In the genomic region with DNA sequence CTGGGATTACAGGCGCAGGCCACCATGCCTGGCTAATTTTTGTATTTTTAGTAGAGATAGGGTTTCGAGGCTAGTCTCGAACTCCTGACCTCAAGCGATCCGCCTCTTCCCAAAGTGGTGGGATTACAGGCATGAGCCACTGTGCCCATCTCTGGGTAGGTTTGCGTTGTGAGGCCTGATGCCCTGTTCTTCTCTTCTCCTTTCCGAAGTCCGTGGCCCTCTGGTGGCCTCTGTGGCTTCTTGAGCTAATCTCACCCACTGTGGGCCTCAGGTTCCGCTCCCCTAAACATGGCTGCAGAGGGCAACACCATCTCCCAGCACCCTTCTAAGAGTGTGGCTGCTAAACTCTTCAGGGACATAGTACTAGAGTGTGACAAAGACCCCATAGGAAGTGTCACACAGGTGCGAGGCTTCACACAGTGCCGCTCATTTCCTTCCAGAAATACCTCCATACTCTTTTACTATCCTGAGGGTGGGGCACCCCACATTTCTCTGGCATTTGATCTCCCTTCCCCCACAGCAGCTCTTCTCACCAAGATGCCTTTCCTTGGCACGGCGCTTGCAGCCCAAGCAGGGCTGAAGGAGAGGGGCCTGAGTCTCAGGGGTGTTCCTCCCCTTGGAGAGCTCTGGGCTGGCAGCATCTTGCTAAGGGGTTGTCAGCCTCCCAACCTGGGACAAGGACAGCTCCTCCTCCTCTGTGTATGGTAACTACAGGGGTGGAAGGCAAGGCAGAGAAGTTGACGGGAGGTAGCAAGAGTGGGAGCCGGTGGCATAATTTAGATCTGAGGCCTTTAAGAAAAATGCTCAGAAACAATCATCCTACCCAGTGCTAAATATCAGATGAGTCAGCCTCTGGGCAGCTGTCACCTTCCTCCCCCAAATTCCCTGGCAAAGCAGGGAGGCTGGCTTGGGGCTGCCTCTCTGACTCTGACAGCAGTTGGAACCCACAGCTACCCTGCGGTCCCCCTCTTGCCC, we compare ENCODE assay signal across 1 cellular context.
A peak's percentile ranks its signal among the peaks of the same experiment; 100 is the strongest.
TF ChIP-seq lines count a peak whose summit lies in the region.

No MANE protein-coding gene starts in this region.

TF ChIP-seq in H1, 55 proteins besides CTCF, POLR2A, EP300 and RAD21 (continued from another document):
- no peak for TF ChIP-seq ATF2 (IDR thresholded peaks at IDR 0.05; ENCODE audit: low read length)
- peak; percentile 36 for TF ChIP-seq POLR2AphosphoS5 (IDR thresholded peaks at IDR 0.05; ENCODE audit: low read depth, low read length)
- TF ChIP-seq, protein P1, sequence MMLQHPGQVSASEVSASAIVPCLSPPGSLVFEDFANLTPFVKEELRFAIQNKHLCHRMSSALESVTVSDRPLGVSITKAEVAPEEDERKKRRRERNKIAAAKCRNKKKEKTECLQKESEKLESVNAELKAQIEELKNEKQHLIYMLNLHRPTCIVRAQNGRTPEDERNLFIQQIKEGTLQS (IDR thresholded peaks at IDR 0.05; ENCODE audit: insufficient read depth, low read depth, low read length), result no peak
- 0 out of 2 replicates have a peak, but pooled peaks have one; percentile 8 for TF ChIP-seq TAF1 (IDR thresholded peaks at IDR 0.05; ENCODE audit: low read depth, low read length)
- TF ChIP-seq RXRA (IDR thresholded peaks at IDR 0.05; ENCODE audit: insufficient read depth, low read depth, low read length), result no peak
- TF ChIP-seq NRF1 (IDR thresholded peaks at IDR 0.05; ENCODE audit: low read depth, low read length), result no peak
- TF ChIP-seq TEAD4 (IDR thresholded peaks at IDR 0.05; ENCODE audit: low read depth, low read length), result no peak
- peak; percentile 8; the same call in 1 of the 2 replicates for TF ChIP-seq CHD2 (IDR thresholded peaks at IDR 0.05; ENCODE audit: low read length)
- no peak for TF ChIP-seq KDM4A (IDR thresholded peaks at IDR 0.05; ENCODE audit: low read depth, low read length, severe bottlenecking)
- no peak for TF ChIP-seq BCL11A (IDR thresholded peaks at IDR 0.05; ENCODE audit: low read depth in 2 of 2, low read length in 2 of 2)
TF ChIP-seq in H1: peak in this region for 3.
